ENCODE assay signal across 30 cellular contexts in the genomic region with DNA sequence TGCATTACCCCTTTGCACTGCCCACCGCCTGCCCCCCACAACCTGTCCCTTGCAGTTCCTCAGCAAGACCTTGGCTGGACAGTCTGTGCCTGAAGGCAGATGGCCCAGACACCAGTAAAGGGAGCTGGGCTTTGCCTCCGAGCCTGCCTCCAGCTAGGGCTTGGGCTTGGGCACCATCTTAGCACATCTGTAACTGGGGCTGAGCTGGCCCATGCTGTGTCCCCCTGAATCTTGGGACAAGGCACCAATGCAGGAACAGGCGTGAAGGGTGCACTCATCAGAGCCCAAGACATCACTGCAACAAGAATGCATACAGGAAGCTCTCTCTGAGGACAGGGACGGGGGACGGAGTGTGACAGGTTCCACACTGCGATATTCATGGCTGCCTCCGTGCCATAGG. TPM values are rescaled to one million over a fixed set of nuclear protein-coding genes. Genes with fewer than 3 reads are reported as not detected.
"Had no signal": no experiment of that assay in that cellular context is flagged by ENCODE, and none has a peak within 500 bp of the region (broad histone marks: within the 10 kb centered on the region; RNA-seq: fewer than 3 reads in every experiment).

No MANE protein-coding gene starts in this region.

- H3K27ac ChIP-seq: brain microvascular endothelial cell, epithelial cell of prostate, esophagus squamous epithelium, gastroesophageal sphincter, WERI-Rb-1 had no signal

- H3K36me3 ChIP-seq: brain microvascular endothelial cell, esophagus squamous epithelium, gastroesophageal sphincter, WERI-Rb-1 had no signal

- H3K27me3 ChIP-seq: brain microvascular endothelial cell had no signal

- DNase-seq: activated B cell treated with CpG ODN at 0.5 μM for 24 hours; activated CD4-positive, alpha-beta T cell treated with anti-CD3 and anti-CD28 coated beads for 48 hours; activated CD4-positive, alpha-beta T cell treated with anti-CD3 and anti-CD28 coated beads, Interleukin-2, amount 50 U/mL, for 1 hour; activated CD4-positive, alpha-beta T cell treated with anti-CD3 and anti-CD28 coated beads, Interleukin-2, amount 50 U/mL, for 48 hours; activated CD8-positive, alpha-beta memory T cell treated with anti-CD3 and anti-CD28 coated beads for 24 hours; activated CD8-positive, alpha-beta T cell treated with anti-CD3 and anti-CD28 coated beads for 36 hours; activated effector memory CD4-positive, alpha-beta T cell treated with Interleukin-2 at 50 U/mL for 16 hours; activated gamma-delta T cell treated with Interleukin-2 at 50 U/mL for 16 hours; activated naive CD4-positive, alpha-beta T cell treated with anti-CD3 and anti-CD28 coated beads, Interleukin-2, amount 50 U/mL, for 16 hours; activated naive CD4-positive, alpha-beta T cell treated with Interleukin-2 at 50 U/mL for 16 hours; activated T-cell treated with anti-CD3 and anti-CD28 coated beads, Interleukin-2, amount 50 U/mL, for 4 hours; amniotic stem cell; brain microvascular endothelial cell; caudate nucleus; effector CD8-positive, alpha-beta T cell; esophagus squamous epithelium; foreskin melanocyte; head of caudate nucleus; T-helper 1 cell; T-helper 17 cell; T1000 had no signal

- H3K4me1 ChIP-seq: esophagus squamous epithelium, gastroesophageal sphincter had no signal

- H3K4me3 ChIP-seq: esophagus squamous epithelium, gastroesophageal sphincter had no signal

- ATAC-seq: activated CD4-positive, CD25-positive, alpha-beta regulatory T cell treated with anti-CD3 and anti-CD28 coated beads, Interleukin-2, amount 50 U/mL, for 24 hours; activated CD8-positive, alpha-beta T cell treated with anti-CD3 and anti-CD28 coated beads for 36 hours; activated T-cell treated with anti-CD3 and anti-CD28 coated beads, Interleukin-2, amount 50 U/mL, for 4 hours; activated T-helper 17 cell treated with anti-CD3 and anti-CD28 coated beads, Interleukin-2, amount 50 U/mL, for 72 hours; gastroesophageal sphincter; T-helper 17 cell had no signal

- H3K9me3 ChIP-seq: esophagus squamous epithelium had no signal

RNA-seq across cellular contexts. Expression of a gene that starts 8.8 kb away (rescaled TPM):
- total RNA-seq: activated B cell treated with CpG ODN at 0.5 μM for 24 hours; activated CD8-positive, alpha-beta T cell treated with anti-CD3 and anti-CD28 coated beads for 36 hours; activated T-cell treated with anti-CD3 and anti-CD28 coated beads, Interleukin-2, amount 50 U/mL, for 4 hours; activated T-helper 17 cell treated with anti-CD3 and anti-CD28 coated beads, Interleukin-2, amount 50 U/mL, for 72 hours; astrocyte; endothelial cell of umbilical vein; fibroblast of lung; fibroblast of villous mesenchyme had no signal
- polyA plus RNA-seq: endothelial cell of umbilical vein, fibroblast of lung had no signal
